26 cellular contexts compared by ENCODE assay signal in genomic region chr12:3364226-3364625, GRCh38.
"Had no signal": no experiment of that assay in that cellular context is flagged by ENCODE, and none has a peak within 500 bp of the region (broad histone marks: within the 10 kb centered on the region; RNA-seq: fewer than 3 reads in every experiment).

No MANE protein-coding gene starts in this region.

- H3K9me3 Mint-ChIP-seq: activated CD4-positive, alpha-beta memory T cell treated with anti-CD3 and anti-CD28 coated beads for 36 hours; activated CD4-positive, alpha-beta T cell treated with anti-CD3 and anti-CD28 coated beads, Interleukin-2, amount 10 ng/mL, durations not matched to agents 24 days and 14 days; activated naive CD4-positive, alpha-beta T cell treated with anti-CD3 and anti-CD28 coated beads, Interleukin-2, amount 10 ng/mL, durations not matched to agents 7 days and 5 days; activated naive CD8-positive, alpha-beta T cell treated with anti-CD3 and anti-CD28 coated beads, Interleukin-2, amount 10 ng/mL, durations not matched to agents 7 days and 5 days; activated T-helper 1 cell treated with anti-CD3 and anti-CD28 coated beads, Interleukin-12 subunit alpha, Interleukin-12 subunit beta, Interleukin-2, Interleukin-4 antibody, amounts not matched to agents 30 ng/mL and 10 ng/mL and 1 ng/mL, durations not matched to agents 14 hours and 24 hours and 36 hours; effector memory CD8-positive, alpha-beta T cell; immature natural killer cell; memory B cell; natural killer cell treated with Interleukin-12 subunit alpha and Interleukin-12 subunit beta and Interleukin-15 and Interleukin-18, amount 100 ng/mL, for 72 hours had no signal

- H3K4me3 ChIP-seq: prostate gland, skin epidermis, testis, transverse colon had no signal

- DNase-seq: activated CD4-positive, alpha-beta memory T cell treated with anti-CD3 and anti-CD28 coated beads for 36 hours; activated CD4-positive, alpha-beta T cell treated with anti-CD3 and anti-CD28 coated beads, Interleukin-2, amount 10 ng/mL, durations not matched to agents 24 days and 14 days; activated CD4-positive, CD25-positive, alpha-beta regulatory T cell treated with anti-CD3 and anti-CD28 coated beads, Interleukin-2, amount 50 U/mL, for 72 hours; activated CD8-positive, alpha-beta memory T cell treated with anti-CD3 and anti-CD28 coated beads, Interleukin-2, amount 50 U/mL, for 4 hours; activated gamma-delta T cell; activated naive CD4-positive, alpha-beta T cell treated with anti-CD3 and anti-CD28 coated beads, Interleukin-2, amount 10 ng/mL, durations not matched to agents 7 days and 5 days; activated naive CD8-positive, alpha-beta T cell treated with anti-CD3 and anti-CD28 coated beads, Interleukin-2, amount 10 ng/mL, durations not matched to agents 7 days and 5 days; activated T-cell treated with anti-CD3 and anti-CD28 coated beads, Interleukin-2, amount 50 U/mL, for 1 hour; brain microvascular endothelial cell; cortex of kidney; effector memory CD8-positive, alpha-beta T cell; hippocampal formation; immature natural killer cell; retina; stimulated activated CD4-positive, alpha-beta T cell treated with anti-CD3 and anti-CD28 coated beads, Interleukin-12 subunit alpha, Interleukin-12 subunit beta, amount 100 ng/mL, for 4 hours; stimulated activated CD4-positive, alpha-beta T cell treated with anti-CD3 and anti-CD28 coated beads, Interleukin-4, amount 100 ng/mL, for 1 hour; stimulated activated naive CD8-positive, alpha-beta T cell treated with anti-CD3 and anti-CD28 coated beads, Interleukin-15, Interleukin-2, amounts not matched to agents 100 U/mL and 50 U/mL, for 24 hours; T-helper 17 cell; T1000 had no signal

- H3K27ac ChIP-seq: brain microvascular endothelial cell, prostate gland, skin epidermis, testis, transverse colon had no signal

- H3K27ac Mint-ChIP-seq: activated CD4-positive, alpha-beta memory T cell treated with anti-CD3 and anti-CD28 coated beads for 36 hours; activated CD4-positive, alpha-beta T cell treated with anti-CD3 and anti-CD28 coated beads, Interleukin-2, amount 10 ng/mL, durations not matched to agents 24 days and 14 days; activated naive CD4-positive, alpha-beta T cell treated with anti-CD3 and anti-CD28 coated beads, Interleukin-2, amount 10 ng/mL, durations not matched to agents 7 days and 5 days; activated naive CD8-positive, alpha-beta T cell treated with anti-CD3 and anti-CD28 coated beads, Interleukin-2, amount 10 ng/mL, durations not matched to agents 7 days and 5 days; activated T-helper 1 cell treated with anti-CD3 and anti-CD28 coated beads, Interleukin-12 subunit alpha, Interleukin-12 subunit beta, Interleukin-2, Interleukin-4 antibody, amounts not matched to agents 30 ng/mL and 10 ng/mL and 1 ng/mL, durations not matched to agents 14 hours and 24 hours and 36 hours; effector memory CD8-positive, alpha-beta T cell; immature natural killer cell; memory B cell; natural killer cell treated with Interleukin-12 subunit alpha and Interleukin-12 subunit beta and Interleukin-15 and Interleukin-18, amount 100 ng/mL, for 72 hours; T-helper 17 cell had no signal

- H3K36me3 Mint-ChIP-seq: activated CD4-positive, alpha-beta memory T cell treated with anti-CD3 and anti-CD28 coated beads for 36 hours; activated naive CD4-positive, alpha-beta T cell treated with anti-CD3 and anti-CD28 coated beads, Interleukin-2, amount 10 ng/mL, durations not matched to agents 7 days and 5 days; activated naive CD8-positive, alpha-beta T cell treated with anti-CD3 and anti-CD28 coated beads, Interleukin-2, amount 10 ng/mL, durations not matched to agents 7 days and 5 days; immature natural killer cell; memory B cell; natural killer cell treated with Interleukin-12 subunit alpha and Interleukin-12 subunit beta and Interleukin-15 and Interleukin-18, amount 100 ng/mL, for 72 hours had no signal

- H3K4me1 Mint-ChIP-seq: activated CD4-positive, alpha-beta T cell treated with anti-CD3 and anti-CD28 coated beads, Interleukin-2, amount 10 ng/mL, durations not matched to agents 24 days and 14 days; T-helper 17 cell had no signal

- H3K4me1 ChIP-seq: prostate gland had no signal

- H3K4me3 Mint-ChIP-seq: activated CD4-positive, alpha-beta memory T cell treated with anti-CD3 and anti-CD28 coated beads for 36 hours; activated CD4-positive, alpha-beta T cell treated with anti-CD3 and anti-CD28 coated beads, Interleukin-2, amount 10 ng/mL, durations not matched to agents 24 days and 14 days; activated naive CD4-positive, alpha-beta T cell treated with anti-CD3 and anti-CD28 coated beads, Interleukin-2, amount 10 ng/mL, durations not matched to agents 7 days and 5 days; activated naive CD8-positive, alpha-beta T cell treated with anti-CD3 and anti-CD28 coated beads, Interleukin-2, amount 10 ng/mL, durations not matched to agents 7 days and 5 days; activated T-helper 1 cell treated with anti-CD3 and anti-CD28 coated beads, Interleukin-12 subunit alpha, Interleukin-12 subunit beta, Interleukin-2, Interleukin-4 antibody, amounts not matched to agents 30 ng/mL and 10 ng/mL and 1 ng/mL, durations not matched to agents 14 hours and 24 hours and 36 hours; effector memory CD8-positive, alpha-beta T cell; immature natural killer cell; memory B cell; natural killer cell treated with Interleukin-12 subunit alpha and Interleukin-12 subunit beta and Interleukin-15 and Interleukin-18, amount 100 ng/mL, for 72 hours; T-helper 17 cell had no signal

- H3K9me3 ChIP-seq: prostate gland, testis, transverse colon had no signal

- H3K36me3 ChIP-seq: brain microvascular endothelial cell, prostate gland, transverse colon had no signal
